In genomic region chr1:6353948-6354658, GRCh38 we compare ENCODE assay signal across 13 cellular contexts. TPM values are rescaled to one million over a fixed set of nuclear protein-coding genes. Genes with fewer than 3 reads are reported as not detected.
DNase-seq lines count a peak whose midpoint lies in the region; ATAC-seq and TF ChIP-seq lines count a peak whose summit lies in the region.
"Had no signal": no experiment of that assay in that cellular context is flagged by ENCODE, and none has a peak within 500 bp of the region (broad histone marks: within the 10 kb centered on the region; RNA-seq: fewer than 3 reads in every experiment).

No MANE protein-coding gene starts in this region.

- no TSS peak for BruUV-seq in HCT116 (replicated peaks; lab: Mats Ljungman, UMichigan)

- no peak for TF ChIP-seq RAD21 in HCT116 (IDR thresholded peaks at IDR 0.05; ENCODE audit: low read depth)

- H3K4me1 ChIP-seq in HCT116 (ENCODE audit: control insufficient read depth in 1 of 2, insufficient read depth in 2 of 2, low read length in 2 of 2) (peaks cover 46 to 68% of the 10 kb centered on the region in 2 experiments), right atrium auricular region (peaks cover 0 to 45% of the 10 kb centered on the region in 2 donors)

- intact Hi-C loops in HCT116 (cut with micrococcal nuclease) (no loop called here), sciatic nerve (cut with DNase I) (no loop called here)

- POLR2A ChIA-PET in HCT116 (lab: Charles Lee), result no interaction called here

- DNase-seq in HCT116 (ENCODE audit: low read depth, low spot score) (no peak), astrocyte of the hippocampus (ENCODE audit: low read depth, low spot score) (peak; percentile 26), right atrium auricular region (ENCODE audit: low spot score) (peak; percentile 63), sciatic nerve (ENCODE audit: low spot score) (no peak), NCI-H187 (lab: John Stamatoyannopoulos, UW) (no peak)
- DNase-seq: activated CD4-positive, alpha-beta T cell treated with anti-CD3 and anti-CD28 coated beads for 4 hours; activated naive CD4-positive, alpha-beta T cell treated with anti-CD3 and anti-CD28 coated beads for 36 hours; effector memory CD8-positive, alpha-beta T cell; NCI-H2227 treated with DMSO at 0.1 percent for 48 hours; SIG-M5 had no signal

- no peak for TF ChIP-seq POLR2A in HCT116 (IDR thresholded peaks at IDR 0.05; ENCODE audit: borderline replicate concordance, extremely low read depth, insufficient read depth, insufficient read length)

- peak; percentile 69 for ATAC-seq in HCT116
- peak; percentile 27 for ATAC-seq in sciatic nerve
- ATAC-seq in GM19455 (IDR thresholded peaks at IDR 0.05; ENCODE audit: unreplicated experiment), result no peak
- ATAC-seq in GM19397 (IDR thresholded peaks at IDR 0.05; ENCODE audit: unreplicated experiment), result no peak
- no peak for ATAC-seq in GM18502 (IDR thresholded peaks at IDR 0.05; ENCODE audit: poor library complexity, unreplicated experiment)
- ATAC-seq: effector memory CD8-positive, alpha-beta T cell had no signal

- H3K27ac ChIP-seq in HCT116 (ENCODE audit: low read depth, low read length) (peak overlapping the region; percentile 54; the same call in 1 of the 2 replicates), right atrium auricular region (peak overlapping the region; percentile 59 to 63)

- peak overlapping the region; percentile 46 for H3K9ac ChIP-seq in HCT116 (ENCODE audit: low read length)

- no peak overlapping the region for H2AFZ ChIP-seq in HCT116 (ENCODE audit: low read depth, low read length, poor library complexity, severe bottlenecking)

- RAD21 ChIA-PET in HCT116 (lab: Charles Lee; ENCODE audit: low non-redundant PET in 1 of 2, low total read pairs in 2 of 2, uncharacterized antibody in 2 of 2, unreplicated experiment in 2 of 2), result no interaction called here

- H3K79me2 ChIP-seq in HCT116 (ENCODE audit: insufficient read depth, low read length), result peaks cover 70% of the 10 kb centered on the region

- H3K9me2 ChIP-seq in HCT116 (ENCODE audit: insufficient read depth), result no peaks in the 10 kb centered on the region

- TF ChIP-seq CTCF in HCT116 (IDR thresholded peaks at IDR 0.05 in 2 of 3, conservative IDR thresholded peaks at IDR 0.05 in 1 of 3; ENCODE audit: borderline replicate concordance in 1 of 3, insufficient read depth in 1 of 3, low read depth in 2 of 3, low read length in 2 of 3), result peak in 1 of 3 experiments; percentile 3; a peak in 1 of 6 replicates
- TF ChIP-seq CTCF in right atrium auricular region (IDR thresholded peaks at IDR 0.05), result no peak

- H3K4me2 ChIP-seq in HCT116 (ENCODE audit: low read length), result peak overlapping the region; percentile 69

- H3K27me3 ChIP-seq in HCT116 (ENCODE audit: insufficient read depth, low read length) (no peaks in the 10 kb centered on the region), right atrium auricular region (no peaks in the 10 kb centered on the region)

- CTCF ChIA-PET in HCT116 (lab: Charles Lee), result interaction anchor here (1.0 to 1.9 kb wide), 7 partner anchors 8 to 149 kb away, joined by 3 to 6 read pairs (median 4); partner anchors contain the start of gene ACOT7

- H3K36me3 ChIP-seq in HCT116 (ENCODE audit: control insufficient read depth in 1 of 2, insufficient read depth in 2 of 2, low read length in 2 of 2) (no peaks in the 10 kb centered on the region; a peak in 1 of 4 replicates), right atrium auricular region (no peaks in the 10 kb centered on the region)

- H4K20me1 ChIP-seq in HCT116 (ENCODE audit: insufficient read depth), result no peaks in the 10 kb centered on the region

- H3K9me3 ChIP-seq in HCT116 (ENCODE audit: control insufficient read depth in 1 of 2, insufficient read depth in 1 of 2, low read depth in 1 of 2, low read length in 2 of 2) (no peaks in the 10 kb centered on the region), right atrium auricular region (no peaks in the 10 kb centered on the region)

- H3K4me3 ChIP-seq in HCT116 (replicated peaks in 1 of 2; ENCODE audit: low read depth in 1 of 2, low read length in 2 of 2) (peak overlapping the region; percentile 5 to 30; a peak in 2 of 4 replicates), right atrium auricular region (no peak overlapping the region)

TF ChIP-seq in HCT116, 20 proteins besides CTCF, POLR2A, EP300 and RAD21:
- no peak for TF ChIP-seq ATF3 (IDR thresholded peaks at IDR 0.05)
- no peak for TF ChIP-seq ZNF274 (IDR thresholded peaks at IDR 0.05; ENCODE audit: low read depth, low read length)
- TF ChIP-seq SP1 (IDR thresholded peaks at IDR 0.05; ENCODE audit: low read depth), result 0 out of 2 replicates have a peak, but pooled peaks have one; percentile 41
- no peak for TF ChIP-seq ZFX (IDR thresholded peaks at IDR 0.05)
- no peak for TF ChIP-seq REST (IDR thresholded peaks at IDR 0.05; ENCODE audit: low read depth)
- peak; percentile 25 for TF ChIP-seq YY1 (IDR thresholded peaks at IDR 0.05; ENCODE audit: extremely low read depth, insufficient replicate concordance, low read depth, low read length)
- peak; percentile 53 for TF ChIP-seq MAX (IDR thresholded peaks at IDR 0.05)
- TF ChIP-seq CEBPB (IDR thresholded peaks at IDR 0.05; ENCODE audit: low read depth), result no peak

RNA-seq across cellular contexts. Expression of gene ACOT7, which starts 39.5 kb away (rescaled TPM):
- total RNA-seq in HCT116 (2021; ENCODE audit: unreplicated experiment), result 162 TPM
- polyA plus RNA-seq in HCT116 (2012), result 206 TPM in 2 replicates
- total RNA-seq in right atrium auricular region, result 10 to 100 TPM in 1 of 2 donors, 1 to 10 TPM in 1; 6.6 to 10.7 TPM
- 11.9 TPM for total RNA-seq in sciatic nerve

Comparison
In these comparisons a context has a peak if more than half of its experiments do, and no peak if none do; other contexts are left out.
1. ATAC-seq: peak in HCT116 (single experiment) and sciatic nerve (single experiment); none in GM19455 (single experiment), GM19397 (single experiment) and GM18502 (single experiment).
2. DNase-seq: peak in astrocyte of the hippocampus (single experiment) and right atrium auricular region (single experiment); none in HCT116 (single experiment), sciatic nerve (single experiment) and NCI-H187 (0 of 2).
3. H3K4me3 ChIP-seq: peak in HCT116 (2 of 2); none in right atrium auricular region (0 of 2).
4. RNA of gene ACOT7, which starts 39.5 kb away (total RNA-seq): 162 TPM in HCT116 (single experiment); 11.9 TPM in sciatic nerve (single experiment) and 6.6 to 10.7 TPM in right atrium auricular region; every median in the first group is over 10 times any median in the second.